In the genomic region with DNA sequence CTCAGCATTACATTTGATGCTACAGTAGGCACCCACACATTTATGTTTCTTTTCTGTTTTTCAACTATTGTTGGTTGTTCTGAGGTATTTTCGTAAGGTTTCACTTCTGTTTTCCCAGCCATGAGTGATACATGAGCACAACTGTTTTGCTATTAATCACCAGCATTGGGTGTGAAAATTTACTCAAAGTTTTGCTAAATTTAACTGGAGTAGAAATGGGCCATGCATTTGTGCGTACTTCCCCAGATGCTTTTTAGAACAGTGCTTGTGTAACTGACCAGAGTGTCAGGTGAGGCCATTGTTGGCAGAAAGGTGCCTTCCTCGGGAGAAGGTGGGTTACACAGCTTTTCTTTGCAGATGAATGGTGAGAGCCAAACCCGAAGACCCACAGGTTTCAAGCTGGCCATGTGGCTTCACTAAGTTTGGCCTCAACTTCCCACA, we compare ENCODE assay signal across 8 cellular contexts.
A peak's percentile ranks its signal among the peaks of the same experiment; 100 is the strongest.
DNase-seq lines count a peak whose midpoint lies in the region; ATAC-seq lines count a peak whose summit lies in the region.

No MANE protein-coding gene starts in this region.

- peaks cover 61% of the 10 kb centered on the region for H3K4me1 Mint-ChIP-seq in activated CD4-positive, alpha-beta T cell treated with anti-CD3 and anti-CD28 coated beads, Interleukin-2, amount 10 ng/mL, durations not matched to agents 7 days and 5 days
- peaks cover 57% of the 10 kb centered on the region for H3K4me1 Mint-ChIP-seq in T-helper 1 cell treated with Interleukin-12 subunit alpha and Interleukin-12 subunit beta and Interleukin-4 antibody, amounts not matched to agents 30 μg/mL and 1 μg/mL, for 36 hours (ENCODE audit: low read depth)
- peaks cover 51 to 91% of the 10 kb centered on the region in 2 donors for H3K4me1 Mint-ChIP-seq in stimulated activated naive B cell treated with anti-CD40 and anti-IgM and Interleukin-4, amounts not matched to agents 10 μg/mL and 1 μg/mL and 100 μg/mL, for 72 hours

- peak; percentile 62 for ATAC-seq in HG02973 (IDR thresholded peaks at IDR 0.05; ENCODE audit: unreplicated experiment)
- ATAC-seq in stimulated activated naive B cell treated with anti-CD40 and anti-IgM and Interleukin-4, amounts not matched to agents 10 μg/mL and 1 μg/mL and 100 μg/mL, for 72 hours (replicated peaks), result peak; percentile 76 to 80

- in situ Hi-C loops in ACHN (cut with HindIII; ENCODE audit: low pct_ligation_motif_present, low pct_unique_long_range_greater_than_20kb, low sequenced_read_pairs), result no loop called here

- peaks cover 60% of the 10 kb centered on the region for H3K36me3 Mint-ChIP-seq in activated CD4-positive, alpha-beta T cell treated with anti-CD3 and anti-CD28 coated beads, Interleukin-2, amount 10 ng/mL, durations not matched to agents 7 days and 5 days (ENCODE audit: low read depth)
- peaks cover 44% of the 10 kb centered on the region for H3K36me3 Mint-ChIP-seq in T-helper 1 cell treated with Interleukin-12 subunit alpha and Interleukin-12 subunit beta and Interleukin-4 antibody, amounts not matched to agents 30 μg/mL and 1 μg/mL, for 36 hours (ENCODE audit: low read depth)
- peaks cover 24 to 31% of the 10 kb centered on the region in 2 donors for H3K36me3 Mint-ChIP-seq in stimulated activated naive B cell treated with anti-CD40 and anti-IgM and Interleukin-4, amounts not matched to agents 10 μg/mL and 1 μg/mL and 100 μg/mL, for 72 hours

- POLR2A ChIA-PET in activated CD4-positive, alpha-beta T cell treated with anti-CD3 and anti-CD28 coated beads, Interleukin-2, amount 10 ng/mL, durations not matched to agents 7 days and 5 days (lab: Charles Lee), result no interaction called here

- H3K27ac Mint-ChIP-seq in activated CD4-positive, alpha-beta T cell treated with anti-CD3 and anti-CD28 coated beads, Interleukin-2, amount 10 ng/mL, durations not matched to agents 7 days and 5 days, result peak overlapping the region; percentile 79
- peak overlapping the region; percentile 85 for H3K27ac Mint-ChIP-seq in T-helper 1 cell treated with Interleukin-12 subunit alpha and Interleukin-12 subunit beta and Interleukin-4 antibody, amounts not matched to agents 30 μg/mL and 1 μg/mL, for 36 hours
- H3K27ac Mint-ChIP-seq in stimulated activated naive B cell treated with anti-CD40 and anti-IgM and Interleukin-4, amounts not matched to agents 10 μg/mL and 1 μg/mL and 100 μg/mL, for 72 hours, result peak overlapping the region; percentile 97

- H3K9me3 Mint-ChIP-seq in activated CD4-positive, alpha-beta T cell treated with anti-CD3 and anti-CD28 coated beads, Interleukin-2, amount 10 ng/mL, durations not matched to agents 7 days and 5 days, result peaks cover 18% of the 10 kb centered on the region
- H3K9me3 Mint-ChIP-seq in T-helper 1 cell treated with Interleukin-12 subunit alpha and Interleukin-12 subunit beta and Interleukin-4 antibody, amounts not matched to agents 30 μg/mL and 1 μg/mL, for 36 hours, result peaks cover 12% of the 10 kb centered on the region
- peaks cover 7% of the 10 kb centered on the region in 2 donors for H3K9me3 Mint-ChIP-seq in stimulated activated naive B cell treated with anti-CD40 and anti-IgM and Interleukin-4, amounts not matched to agents 10 μg/mL and 1 μg/mL and 100 μg/mL, for 72 hours

- CTCF ChIA-PET in activated CD4-positive, alpha-beta T cell treated with anti-CD3 and anti-CD28 coated beads, Interleukin-2, amount 10 ng/mL, durations not matched to agents 7 days and 5 days (lab: Charles Lee), result interaction anchor here (1.2 kb wide), 1 partner anchor 30 kb away, joined by 4 read pairs; no protein-coding TSS in a partner anchor

- DNase-seq in activated CD4-positive, alpha-beta T cell treated with anti-CD3 and anti-CD28 coated beads, Interleukin-2, amount 10 ng/mL, durations not matched to agents 7 days and 5 days, result no peak
- DNase-seq in activated CD4-positive, alpha-beta T cell treated with anti-CD3 and anti-CD28 coated beads for 1 hour, result no peak
- DNase-seq in stimulated activated naive B cell treated with anti-CD40 and anti-IgM and Interleukin-4, amounts not matched to agents 10 μg/mL and 1 μg/mL and 100 μg/mL, for 72 hours, result no peak
- DNase-seq in ACHN, result no peak
- DNase-seq in NCI-H1417 treated with DMSO at 0.1 percent for 48 hours (lab: John Stamatoyannopoulos, UW), result no peak
- DNase-seq in NCI-H146 treated with DMSO at 0.1 percent for 48 hours (lab: John Stamatoyannopoulos, UW; ENCODE audit: unreplicated experiment), result no peak

- H3K4me3 Mint-ChIP-seq in activated CD4-positive, alpha-beta T cell treated with anti-CD3 and anti-CD28 coated beads, Interleukin-2, amount 10 ng/mL, durations not matched to agents 7 days and 5 days, result no peak overlapping the region
- H3K4me3 Mint-ChIP-seq in T-helper 1 cell treated with Interleukin-12 subunit alpha and Interleukin-12 subunit beta and Interleukin-4 antibody, amounts not matched to agents 30 μg/mL and 1 μg/mL, for 36 hours, result peak overlapping the region; percentile 41
- H3K4me3 Mint-ChIP-seq in stimulated activated naive B cell treated with anti-CD40 and anti-IgM and Interleukin-4, amounts not matched to agents 10 μg/mL and 1 μg/mL and 100 μg/mL, for 72 hours, result peak overlapping the region; percentile 69 to 78

- H3K27me3 Mint-ChIP-seq in activated CD4-positive, alpha-beta T cell treated with anti-CD3 and anti-CD28 coated beads, Interleukin-2, amount 10 ng/mL, durations not matched to agents 7 days and 5 days, result no peaks in the 10 kb centered on the region
- H3K27me3 Mint-ChIP-seq in T-helper 1 cell treated with Interleukin-12 subunit alpha and Interleukin-12 subunit beta and Interleukin-4 antibody, amounts not matched to agents 30 μg/mL and 1 μg/mL, for 36 hours (ENCODE audit: low read depth), result no peaks in the 10 kb centered on the region
- H3K27me3 Mint-ChIP-seq in stimulated activated naive B cell treated with anti-CD40 and anti-IgM and Interleukin-4, amounts not matched to agents 10 μg/mL and 1 μg/mL and 100 μg/mL, for 72 hours, result no peaks in the 10 kb centered on the region
